23 cellular contexts compared by ENCODE assay signal in genomic region chr17:50350733-50351132, GRCh38. TPM values are rescaled to one million over a fixed set of nuclear protein-coding genes. Genes with fewer than 3 reads are reported as not detected.
A peak's percentile ranks its signal among the peaks of the same experiment; 100 is the strongest.
DNase-seq lines count a peak whose midpoint lies in the region; ATAC-seq and TF ChIP-seq lines count a peak whose summit lies in the region.
"Had no signal": no experiment of that assay in that cellular context is flagged by ENCODE, and none has a peak within 500 bp of the region (broad histone marks: within the 10 kb centered on the region; RNA-seq: fewer than 3 reads in every experiment).

No MANE protein-coding gene starts in this region.

- peaks cover 20% of the 10 kb centered on the region for H3K4me1 ChIP-seq in CD8-positive, alpha-beta T cell (ENCODE audit: insufficient read depth, low read length)
- peaks cover 0 to 32% (median 18%) of the 10 kb centered on the region in 12 donors for H3K4me1 ChIP-seq in heart left ventricle
- H3K4me1 ChIP-seq: SJCRH30 had no signal

- 92 to 96% (median 93%) methylated on average over 2 of the region's 2 CpGs for WGBS in heart left ventricle, 4 donors

- H3K9me3 ChIP-seq in CD4-positive, alpha-beta T cell (ENCODE audit: control insufficient read depth, low read length), result no peaks in the 10 kb centered on the region
- no peaks in the 10 kb centered on the region for H3K9me3 ChIP-seq in CD8-positive, alpha-beta T cell (ENCODE audit: low read length)
- no peaks in the 10 kb centered on the region for H3K9me3 ChIP-seq in heart left ventricle
- H3K9me3 ChIP-seq: psoas muscle, SJCRH30, transverse colon had no signal

- intact Hi-C loops in CD4-positive, alpha-beta T cell (cut with DNase I, micrococcal nuclease), result no loop called here
- intact Hi-C loops in CD8-positive, alpha-beta T cell (cut with DNase I, micrococcal nuclease), result no loop called here
- intact Hi-C loops in activated T-helper 1 cell treated with anti-CD3 and anti-CD28 coated beads, Interleukin-12 subunit alpha, Interleukin-12 subunit beta, Interleukin-2, Interleukin-4 antibody, amounts not matched to agents 30 ng/mL and 10 ng/mL and 1 ng/mL, durations not matched to agents 14 hours and 24 hours and 36 hours (cut with micrococcal nuclease), result no loop called here
- intact Hi-C loops in heart left ventricle (cut with DNase I), result no loop called here

- peaks cover 36% of the 10 kb centered on the region for H3K4me1 Mint-ChIP-seq in CD4-positive, alpha-beta T cell (ENCODE audit: low read depth)
- peaks cover 39% of the 10 kb centered on the region for H3K4me1 Mint-ChIP-seq in CD8-positive, alpha-beta T cell (ENCODE audit: low read depth)
- H3K4me1 Mint-ChIP-seq in activated T-helper 1 cell treated with anti-CD3 and anti-CD28 coated beads, Interleukin-12 subunit alpha, Interleukin-12 subunit beta, Interleukin-2, Interleukin-4 antibody, amounts not matched to agents 30 ng/mL and 10 ng/mL and 1 ng/mL, durations not matched to agents 14 hours and 24 hours and 36 hours (ENCODE audit: low read depth), result peaks cover 25% of the 10 kb centered on the region
- H3K4me1 Mint-ChIP-seq in naive thymus-derived CD8-positive, alpha-beta T cell, result peaks cover 25 to 55% (median 38%) of the 10 kb centered on the region in 4 donors

- H3K9me3 Mint-ChIP-seq in CD4-positive, alpha-beta T cell, result no peaks in the 10 kb centered on the region
- H3K9me3 Mint-ChIP-seq in CD8-positive, alpha-beta T cell, result no peaks in the 10 kb centered on the region
- H3K9me3 Mint-ChIP-seq in activated T-helper 1 cell treated with anti-CD3 and anti-CD28 coated beads, Interleukin-12 subunit alpha, Interleukin-12 subunit beta, Interleukin-2, Interleukin-4 antibody, amounts not matched to agents 30 ng/mL and 10 ng/mL and 1 ng/mL, durations not matched to agents 14 hours and 24 hours and 36 hours, result no peaks in the 10 kb centered on the region
- no peaks in the 10 kb centered on the region for H3K9me3 Mint-ChIP-seq in naive thymus-derived CD8-positive, alpha-beta T cell
- H3K9me3 Mint-ChIP-seq: brain; stimulated activated naive CD8-positive, alpha-beta T cell treated with anti-CD3 and anti-CD28 coated beads, Interleukin-15, Interleukin-2, amounts not matched to agents 100 ng/mL and 50 ng/mL, for 24 hours; WTC11 had no signal

- no peak for ATAC-seq in CD4-positive, alpha-beta T cell (ENCODE audit: poor library complexity)
- ATAC-seq in CD8-positive, alpha-beta T cell, result no peak
- no peak for ATAC-seq in naive thymus-derived CD8-positive, alpha-beta T cell
- ATAC-seq in HG02610 (IDR thresholded peaks at IDR 0.05; ENCODE audit: unreplicated experiment), result no peak
- no peak for ATAC-seq in heart left ventricle
- ATAC-seq: HCT116, left lobe of liver, psoas muscle, WTC11 had no signal

- H3K4me3 ChIP-seq in CD8-positive, alpha-beta T cell (ENCODE audit: low read depth, low read length), result no peak overlapping the region
- no peak overlapping the region for H3K4me3 ChIP-seq in heart left ventricle
- H3K4me3 ChIP-seq: coronary artery, psoas muscle, SJCRH30, skin epidermis, transverse colon had no signal

- CTCF ChIA-PET in CD4-positive, alpha-beta T cell (lab: Charles Lee), result no interaction called here
- CTCF ChIA-PET in CD8-positive, alpha-beta T cell (lab: Charles Lee), result interaction anchor here (1.6 kb wide), 1 partner anchor 12 kb away, joined by 7 read pairs; no protein-coding TSS in a partner anchor

- H3K36me3 ChIP-seq in CD8-positive, alpha-beta T cell (ENCODE audit: insufficient read depth, low read length), result peaks cover 11% of the 10 kb centered on the region
- H3K36me3 ChIP-seq in heart left ventricle, result peaks cover 0 to 28% (median 24%) of the 10 kb centered on the region in 9 donors
- H3K36me3 ChIP-seq: SJCRH30 had no signal

- peaks cover 38% of the 10 kb centered on the region for H3K36me3 Mint-ChIP-seq in CD4-positive, alpha-beta T cell (ENCODE audit: low read depth)
- peaks cover 44% of the 10 kb centered on the region for H3K36me3 Mint-ChIP-seq in CD8-positive, alpha-beta T cell
- peaks cover 5% of the 10 kb centered on the region for H3K36me3 Mint-ChIP-seq in activated T-helper 1 cell treated with anti-CD3 and anti-CD28 coated beads, Interleukin-12 subunit alpha, Interleukin-12 subunit beta, Interleukin-2, Interleukin-4 antibody, amounts not matched to agents 30 ng/mL and 10 ng/mL and 1 ng/mL, durations not matched to agents 14 hours and 24 hours and 36 hours (ENCODE audit: low read depth)
- H3K36me3 Mint-ChIP-seq in naive thymus-derived CD8-positive, alpha-beta T cell, result peaks cover 0 to 17% (median 0%) of the 10 kb centered on the region in 3 donors

- POLR2A ChIA-PET in CD4-positive, alpha-beta T cell (lab: Charles Lee), result no interaction called here
- POLR2A ChIA-PET in CD8-positive, alpha-beta T cell (lab: Charles Lee), result no interaction called here
- POLR2A ChIA-PET in naive thymus-derived CD8-positive, alpha-beta T cell (lab: Charles Lee), result no interaction called here

- no peak for DNase-seq in CD4-positive, alpha-beta T cell
- peak in 1 of 7 experiments; percentile 13 for DNase-seq in CD8-positive, alpha-beta T cell
- no peak for DNase-seq in activated T-helper 1 cell treated with anti-CD3 and anti-CD28 coated beads, Interleukin-12 subunit alpha, Interleukin-12 subunit beta, Interleukin-2, Interleukin-4 antibody, amounts not matched to agents 30 ng/mL and 10 ng/mL and 1 ng/mL, durations not matched to agents 14 hours and 24 hours and 36 hours (ENCODE audit: low spot score)
- DNase-seq in naive thymus-derived CD8-positive, alpha-beta T cell, result no peak
- DNase-seq in SKM-1 (lab: John Stamatoyannopoulos, UW; ENCODE audit: unreplicated experiment) (no peak), heart left ventricle (no peak)
- DNase-seq: Kasumi-1; midbrain; NCI-H187 treated with DMSO at 0.1 percent for 48 hours; NCI-H345; NCI-H82; psoas muscle; SJCRH30; stimulated activated CD4-positive, alpha-beta T cell treated with anti-CD3 and anti-CD28 coated beads, Interleukin-2, amount 100 ng/mL, for 24 hours; transverse colon had no signal

- H3K4me3 Mint-ChIP-seq in CD4-positive, alpha-beta T cell, result peak overlapping the region; percentile 31
- no peak overlapping the region for H3K4me3 Mint-ChIP-seq in CD8-positive, alpha-beta T cell
- no peak overlapping the region for H3K4me3 Mint-ChIP-seq in activated T-helper 1 cell treated with anti-CD3 and anti-CD28 coated beads, Interleukin-12 subunit alpha, Interleukin-12 subunit beta, Interleukin-2, Interleukin-4 antibody, amounts not matched to agents 30 ng/mL and 10 ng/mL and 1 ng/mL, durations not matched to agents 14 hours and 24 hours and 36 hours
- H3K4me3 Mint-ChIP-seq in naive thymus-derived CD8-positive, alpha-beta T cell, result no peak overlapping the region
- H3K4me3 Mint-ChIP-seq: brain; stimulated activated naive CD8-positive, alpha-beta T cell treated with anti-CD3 and anti-CD28 coated beads, Interleukin-15, Interleukin-2, amounts not matched to agents 100 ng/mL and 50 ng/mL, for 24 hours; WTC11 had no signal

- peak overlapping the region; percentile 39 for H3K27ac Mint-ChIP-seq in CD4-positive, alpha-beta T cell
- peak overlapping the region; percentile 49 for H3K27ac Mint-ChIP-seq in CD8-positive, alpha-beta T cell
- H3K27ac Mint-ChIP-seq in activated T-helper 1 cell treated with anti-CD3 and anti-CD28 coated beads, Interleukin-12 subunit alpha, Interleukin-12 subunit beta, Interleukin-2, Interleukin-4 antibody, amounts not matched to agents 30 ng/mL and 10 ng/mL and 1 ng/mL, durations not matched to agents 14 hours and 24 hours and 36 hours, result peak overlapping the region; percentile 2
- peak overlapping the region in 8 of 10 donors; percentile 8 to 85 (median 48) for H3K27ac Mint-ChIP-seq in naive thymus-derived CD8-positive, alpha-beta T cell
- H3K27ac Mint-ChIP-seq: WTC11 had no signal

- no peaks in the 10 kb centered on the region for H3K27me3 Mint-ChIP-seq in CD4-positive, alpha-beta T cell
- no peaks in the 10 kb centered on the region for H3K27me3 Mint-ChIP-seq in CD8-positive, alpha-beta T cell (ENCODE audit: low read depth)
- no peaks in the 10 kb centered on the region for H3K27me3 Mint-ChIP-seq in activated T-helper 1 cell treated with anti-CD3 and anti-CD28 coated beads, Interleukin-12 subunit alpha, Interleukin-12 subunit beta, Interleukin-2, Interleukin-4 antibody, amounts not matched to agents 30 ng/mL and 10 ng/mL and 1 ng/mL, durations not matched to agents 14 hours and 24 hours and 36 hours (ENCODE audit: insufficient read depth)
- H3K27me3 Mint-ChIP-seq in naive thymus-derived CD8-positive, alpha-beta T cell, result no peaks in the 10 kb centered on the region
- H3K27me3 Mint-ChIP-seq: stimulated activated naive CD8-positive, alpha-beta T cell treated with anti-CD3 and anti-CD28 coated beads, Interleukin-15, Interleukin-2, amounts not matched to agents 100 ng/mL and 50 ng/mL, for 24 hours had no signal

- no peak overlapping the region for H3K27ac ChIP-seq in CD4-positive, alpha-beta T cell (ENCODE audit: low read depth, low read length)
- no peak overlapping the region for H3K27ac ChIP-seq in CD8-positive, alpha-beta T cell (ENCODE audit: low read depth, low read length)
- no peak overlapping the region for H3K27ac ChIP-seq in heart left ventricle
- H3K27ac ChIP-seq: coronary artery, psoas muscle, SJCRH30, skin epidermis, transverse colon had no signal

- no peak for TF ChIP-seq POLR2A in heart left ventricle (IDR thresholded peaks at IDR 0.05)

- H3K27me3 ChIP-seq in CD4-positive, alpha-beta T cell (ENCODE audit: control insufficient read depth, insufficient read depth, low read length), result no peaks in the 10 kb centered on the region
- no peaks in the 10 kb centered on the region for H3K27me3 ChIP-seq in CD8-positive, alpha-beta T cell (ENCODE audit: insufficient read depth, low read length)
- no peaks in the 10 kb centered on the region for H3K27me3 ChIP-seq in heart left ventricle
- H3K27me3 ChIP-seq: SJCRH30, transverse colon had no signal

- no peak for TF ChIP-seq CTCF in CD4-positive, alpha-beta T cell (IDR thresholded peaks at IDR 0.05)
- TF ChIP-seq CTCF in CD8-positive, alpha-beta T cell (IDR thresholded peaks at IDR 0.05), result no peak
- TF ChIP-seq CTCF in heart left ventricle (IDR thresholded peaks at IDR 0.05), result no peak

RNA-seq across cellular contexts. Expression of gene XYLT2, which starts 4.8 kb away (rescaled TPM):
- total RNA-seq in CD4-positive, alpha-beta T cell, result 10 to 100 TPM; 11.0 to 12.2 TPM
- 1 to 10 TPM; 9.0 to 9.4 TPM for total RNA-seq in CD8-positive, alpha-beta T cell
- total RNA-seq in activated T-helper 1 cell treated with anti-CD3 and anti-CD28 coated beads, Interleukin-12 subunit alpha, Interleukin-12 subunit beta, Interleukin-2, Interleukin-4 antibody, amounts not matched to agents 30 ng/mL and 10 ng/mL and 1 ng/mL, durations not matched to agents 14 hours and 24 hours and 36 hours, result 63.0 and 63.9 TPM in 2 replicates
- total RNA-seq in naive thymus-derived CD8-positive, alpha-beta T cell, result 10 to 100 TPM; 34.3 to 42.5 TPM
- polyA plus RNA-seq in naive thymus-derived CD8-positive, alpha-beta T cell, result 10 to 100 TPM in 1 of 3 donors, 1 to 10 TPM in 2; 6.9 to 16.8 (median 7.4) TPM
- total RNA-seq in heart left ventricle, result 10 to 100 TPM; 11.3 to 19.2 (median 13.9) TPM
- polyA plus RNA-seq in heart left ventricle, result 1 to 10 TPM; 9.5 to 9.9 TPM

RNA-seq across cellular contexts. Expression of gene MRPL27, which starts 22.3 kb away (rescaled TPM):
- total RNA-seq in CD4-positive, alpha-beta T cell, result 10 to 100 TPM; 13.7 to 14.8 TPM
- total RNA-seq in CD8-positive, alpha-beta T cell, result 10 to 100 TPM; 28.6 to 30.8 TPM
- total RNA-seq in activated T-helper 1 cell treated with anti-CD3 and anti-CD28 coated beads, Interleukin-12 subunit alpha, Interleukin-12 subunit beta, Interleukin-2, Interleukin-4 antibody, amounts not matched to agents 30 ng/mL and 10 ng/mL and 1 ng/mL, durations not matched to agents 14 hours and 24 hours and 36 hours, result 73.4 and 78.7 TPM in 2 replicates
- total RNA-seq in naive thymus-derived CD8-positive, alpha-beta T cell, result 10 to 100 TPM; 28.0 to 30.0 TPM
- 10 to 100 TPM; 28.7 to 60.6 (median 45.7) TPM for polyA plus RNA-seq in naive thymus-derived CD8-positive, alpha-beta T cell
- total RNA-seq in heart left ventricle, result 10 to 100 TPM; 52.9 to 91.6 (median 65.3) TPM
- polyA plus RNA-seq in heart left ventricle, result 100 to 1,000 TPM; 190 to 243 TPM

RNA-seq across cellular contexts. Expression of gene EME1, which starts 22.3 kb away (rescaled TPM):
- under 1 TPM; 0.36 to 0.92 TPM for total RNA-seq in CD4-positive, alpha-beta T cell
- total RNA-seq in CD8-positive, alpha-beta T cell, result under 1 TPM; 0.53 to 0.60 TPM
- total RNA-seq in activated T-helper 1 cell treated with anti-CD3 and anti-CD28 coated beads, Interleukin-12 subunit alpha, Interleukin-12 subunit beta, Interleukin-2, Interleukin-4 antibody, amounts not matched to agents 30 ng/mL and 10 ng/mL and 1 ng/mL, durations not matched to agents 14 hours and 24 hours and 36 hours, result 27.7 and 32.9 TPM in 2 replicates
- total RNA-seq in naive thymus-derived CD8-positive, alpha-beta T cell, result 1 to 10 TPM; 1.9 to 2.7 TPM
- polyA plus RNA-seq in naive thymus-derived CD8-positive, alpha-beta T cell, result under 1 TPM in 1 of 3 donors, not detected in 2; 0.38 TPM
- 1 to 10 TPM in 1 of 9 donors, under 1 TPM in 2, not detected in 6; 0.70 to 3.4 (median 0.75) TPM for total RNA-seq in heart left ventricle
- polyA plus RNA-seq in heart left ventricle, result under 1 TPM; 0.22 to 0.72 TPM

RNA-seq across cellular contexts. Expression of gene LRRC59, which starts 46.6 kb away (rescaled TPM):
- total RNA-seq in CD4-positive, alpha-beta T cell, result 10 to 100 TPM; 45.1 to 51.5 TPM
- total RNA-seq in CD8-positive, alpha-beta T cell, result 10 to 100 TPM; 59.1 to 59.9 TPM
- total RNA-seq in activated T-helper 1 cell treated with anti-CD3 and anti-CD28 coated beads, Interleukin-12 subunit alpha, Interleukin-12 subunit beta, Interleukin-2, Interleukin-4 antibody, amounts not matched to agents 30 ng/mL and 10 ng/mL and 1 ng/mL, durations not matched to agents 14 hours and 24 hours and 36 hours, result 113 and 116 TPM in 2 replicates
- total RNA-seq in naive thymus-derived CD8-positive, alpha-beta T cell, result 10 to 100 TPM; 25.7 to 27.7 TPM
- 10 to 100 TPM; 12.8 to 14.1 (median 13.8) TPM for polyA plus RNA-seq in naive thymus-derived CD8-positive, alpha-beta T cell
- total RNA-seq in heart left ventricle, result 10 to 100 TPM; 19.6 to 50.9 (median 28.6) TPM
- 100 to 1,000 TPM in 1 of 2 donors, 10 to 100 TPM in 1; 13.7 to 150 TPM for polyA plus RNA-seq in heart left ventricle
